ENCODE assay signal across 17 cellular contexts in the genomic region with DNA sequence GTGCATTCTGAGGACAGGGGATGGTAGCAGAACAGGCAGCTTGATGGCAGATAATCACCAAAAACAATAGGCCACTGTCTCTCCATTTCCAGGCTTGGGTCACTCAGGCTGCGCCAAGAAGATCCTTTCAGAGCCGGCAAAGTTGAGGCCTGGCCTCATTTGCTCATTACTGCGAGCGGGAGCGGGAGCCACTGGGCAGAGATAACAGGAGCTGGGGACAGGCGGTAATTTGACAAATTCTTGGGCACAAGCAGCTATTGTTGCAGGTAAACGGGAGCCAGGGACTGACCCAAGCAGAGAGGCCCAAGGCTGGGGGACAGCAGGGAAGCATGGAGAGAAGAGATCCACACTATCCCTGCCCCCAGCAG. TPM values are rescaled to one million over a fixed set of nuclear protein-coding genes. Genes with fewer than 3 reads are reported as not detected.
DNase-seq lines count a peak whose midpoint lies in the region; ATAC-seq and TF ChIP-seq lines count a peak whose summit lies in the region.
"Had no signal": no experiment of that assay in that cellular context is flagged by ENCODE, and none has a peak within 500 bp of the region (broad histone marks: within the 10 kb centered on the region; RNA-seq: fewer than 3 reads in every experiment).

No MANE protein-coding gene starts in this region.

- H3K36me3 ChIP-seq in transverse colon = no peaks in the 10 kb centered on the region

- in situ Hi-C loops in transverse colon (cut with MboI; ENCODE audit: low pct_ligation_motif_present in 1 of 4, low pct_unique_long_range_greater_than_20kb in 1 of 4, low sequenced_read_pairs in 3 of 4) = no loop called here

- no peaks in the 10 kb centered on the region for H3K9me3 Mint-ChIP-seq in activated naive CD4-positive, alpha-beta T cell treated with anti-CD3 and anti-CD28 coated beads, Interleukin-2, amount 50 U/mL, for 24 hours
- H3K9me3 Mint-ChIP-seq in chondrocyte (ENCODE audit: low read depth) = no peaks in the 10 kb centered on the region
- H3K9me3 Mint-ChIP-seq in naive B cell = peaks cover 0 to 2% (median 0%) of the 10 kb centered on the region in 7 donors
- H3K9me3 Mint-ChIP-seq: T-helper 2 cell treated with Interferon-gamma antibody and Interleukin-4, amounts not matched to agents 5 μg/mL and 100 μg/mL, for 36 hours had no signal

- no peak overlapping the region for H3K27ac Mint-ChIP-seq in activated naive CD4-positive, alpha-beta T cell treated with anti-CD3 and anti-CD28 coated beads, Interleukin-2, amount 50 U/mL, for 24 hours
- no peak overlapping the region for H3K27ac Mint-ChIP-seq in chondrocyte (ENCODE audit: unreplicated experiment)
- H3K27ac Mint-ChIP-seq in naive B cell = no peak overlapping the region
- H3K27ac Mint-ChIP-seq: T-helper 2 cell treated with Interferon-gamma antibody and Interleukin-4, amounts not matched to agents 5 μg/mL and 100 μg/mL, for 36 hours had no signal

- H3K27me3 Mint-ChIP-seq in activated naive CD4-positive, alpha-beta T cell treated with anti-CD3 and anti-CD28 coated beads, Interleukin-2, amount 50 U/mL, for 24 hours = peaks cover 64% of the 10 kb centered on the region
- H3K27me3 Mint-ChIP-seq in chondrocyte (ENCODE audit: low read depth) (peaks cover 29% of the 10 kb centered on the region), naive B cell (peaks cover 79 to 87% (median 84%) of the 10 kb centered on the region in 3 donors)

- peaks cover 41% of the 10 kb centered on the region for H3K27me3 ChIP-seq in transverse colon

- H3K4me3 ChIP-seq in transverse colon = no peak overlapping the region
- H3K4me3 ChIP-seq: psoas muscle had no signal

- WGBS in transverse colon (ENCODE audit: low coverage in 1 of 2), 2 donors = 52 to 80% methylated on average over 2 to 7 of the region's 7 CpGs

- no peak for TF ChIP-seq EP300 in transverse colon (IDR thresholded peaks at IDR 0.05; ENCODE audit: low read depth)

- TF ChIP-seq CTCF in chondrocyte (IDR thresholded peaks at IDR 0.05) (no peak), transverse colon (IDR thresholded peaks at IDR 0.05) (no peak)

- peaks cover 6 to 59% (median 37%) of the 10 kb centered on the region in 4 donors for H3K4me1 ChIP-seq in transverse colon
- H3K4me1 ChIP-seq: psoas muscle had no signal

- ATAC-seq in naive B cell (ENCODE audit: low read depth in 2 of 2) (no peak), GM19397 (IDR thresholded peaks at IDR 0.05; ENCODE audit: unreplicated experiment) (no peak)
- ATAC-seq: psoas muscle, Right ventricle myocardium inferior had no signal

- H3K36me3 Mint-ChIP-seq in activated naive CD4-positive, alpha-beta T cell treated with anti-CD3 and anti-CD28 coated beads, Interleukin-2, amount 50 U/mL, for 24 hours = no peaks in the 10 kb centered on the region
- H3K36me3 Mint-ChIP-seq in chondrocyte (ENCODE audit: low read depth) = no peaks in the 10 kb centered on the region
- H3K36me3 Mint-ChIP-seq in naive B cell = no peaks in the 10 kb centered on the region

- intact Hi-C loops in transverse colon (cut with DNase I; ENCODE audit: low total_unique reads) = no loop called here

- no peak for DNase-seq in activated naive CD4-positive, alpha-beta T cell treated with Interleukin-2 at 50 U/mL for 16 hours
- no peak for DNase-seq in chondrocyte (ENCODE audit: low spot score)
- DNase-seq in naive B cell = no peak
- DNase-seq in transverse colon = no peak
- no peak for DNase-seq in DMS 273 (lab: John Stamatoyannopoulos, UW; ENCODE audit: unreplicated experiment)
- DNase-seq in stimulated activated naive CD4-positive, alpha-beta T cell treated with Interleukin-2 at 50 U/mL for 16 hours (lab: John Stamatoyannopoulos, UW) = no peak
- DNase-seq: activated CD4-positive, alpha-beta T cell treated with anti-CD3 and anti-CD28 coated beads, Interleukin-2, amount 50 U/mL, for 4 hours; aorta; COR-L47; mammary epithelial cell; psoas muscle; trophoblast cell had no signal

- peak overlapping the region; percentile 67 for H3K4me3 Mint-ChIP-seq in activated naive CD4-positive, alpha-beta T cell treated with anti-CD3 and anti-CD28 coated beads, Interleukin-2, amount 50 U/mL, for 24 hours
- H3K4me3 Mint-ChIP-seq in chondrocyte (ENCODE audit: unreplicated experiment) = peak overlapping the region; percentile 20
- H3K4me3 Mint-ChIP-seq in naive B cell = peak overlapping the region in 6 of 8 donors; percentile 13 to 87 (median 59)

- TF ChIP-seq POLR2A in transverse colon (IDR thresholded peaks at IDR 0.05) = no peak

- peaks cover 29% of the 10 kb centered on the region for H3K4me1 Mint-ChIP-seq in activated naive CD4-positive, alpha-beta T cell treated with anti-CD3 and anti-CD28 coated beads, Interleukin-2, amount 50 U/mL, for 24 hours
- H3K4me1 Mint-ChIP-seq in chondrocyte (ENCODE audit: low read depth) (peaks cover 19% of the 10 kb centered on the region), naive B cell (peaks cover 17 to 30% (median 19%) of the 10 kb centered on the region in 3 donors)

- H3K27ac ChIP-seq in transverse colon = peak overlapping the region; percentile 3 to 71 (median 57)
- H3K27ac ChIP-seq: psoas muscle had no signal

- H3K9me3 ChIP-seq in transverse colon = no peaks in the 10 kb centered on the region
- H3K9me3 ChIP-seq: psoas muscle had no signal

RNA-seq across cellular contexts. Expression of gene MSI1, which starts 2.1 kb away (rescaled TPM):
- total RNA-seq in chondrocyte = 2.5 to 2.8 TPM (median 2.6 TPM) in 3 replicates
- not detected for polyA plus RNA-seq in naive B cell (ENCODE audit: low read depth in 6 of 6)
- 1 to 10 TPM in 1 of 4 donors, under 1 TPM in 1, not detected in 2; 0.82 to 7.5 TPM for total RNA-seq in transverse colon
- total RNA-seq: dermis microvascular lymphatic vessel endothelial cell had no signal
- polyA plus RNA-seq: mammary epithelial cell had no signal

RNA-seq across cellular contexts. Expression of gene PLA2G1B, which starts 39.3 kb away (rescaled TPM):
- total RNA-seq in chondrocyte = 0.42 to 1.1 TPM in 2 of 3 replicates, not detected in the other
- polyA plus RNA-seq in naive B cell (ENCODE audit: low read depth in 6 of 6) = not detected
- not detected for total RNA-seq in transverse colon
- total RNA-seq: dermis microvascular lymphatic vessel endothelial cell, mammary epithelial cell, Right ventricle myocardium inferior had no signal
- polyA plus RNA-seq: mammary epithelial cell had no signal
